ENCODE assay signal across 18 cellular contexts in genomic region chr2:152465541-152465940, GRCh38.
DNase-seq lines count a peak whose midpoint lies in the region; ATAC-seq and TF ChIP-seq lines count a peak whose summit lies in the region.
"Had no signal": no experiment of that assay in that cellular context is flagged by ENCODE, and none has a peak within 500 bp of the region (broad histone marks: within the 10 kb centered on the region; RNA-seq: fewer than 3 reads in every experiment).

No MANE protein-coding gene starts in this region.

- H3K4ac ChIP-seq in IMR-90 (ENCODE audit: low read depth, low read length), result no peak overlapping the region

- ATAC-seq in IMR-90 (ENCODE audit: low read depth) (no peak), GM18519 (IDR thresholded peaks at IDR 0.05; ENCODE audit: low FRiP score, unreplicated experiment) (no peak), HG02970 (IDR thresholded peaks at IDR 0.05; ENCODE audit: low FRiP score, unreplicated experiment) (no peak)
- no peak for ATAC-seq in activated CD4-positive, alpha-beta T cell treated with anti-CD3 and anti-CD28 coated beads for 36 hours

- H3K9ac ChIP-seq in BLaER1 (no peak overlapping the region), IMR-90 (ENCODE audit: low read depth, low read length) (no peak overlapping the region)

- no peak overlapping the region for H3K18ac ChIP-seq in IMR-90 (ENCODE audit: low read depth, low read length)

- H3K4me1 ChIP-seq in BLaER1 (peaks cover 75% of the 10 kb centered on the region), IMR-90 (ENCODE audit: control insufficient read depth, insufficient read depth, low read length) (peaks cover 16% of the 10 kb centered on the region)

- H3K27ac Mint-ChIP-seq in activated T-helper 2 cell treated with anti-CD3 and anti-CD28 coated beads, Interferon-gamma antibody, Interleukin-2, Interleukin-4, amounts not matched to agents 10 μg/mL and 5 μg/mL and 100 μg/mL, durations not matched to agents 14 hours and 24 hours and 36 hours, result no peak overlapping the region
- H3K27ac Mint-ChIP-seq in activated CD4-positive, alpha-beta T cell treated with anti-CD3 and anti-CD28 coated beads for 36 hours, result no peak overlapping the region
- H3K27ac Mint-ChIP-seq: stimulated activated naive CD8-positive, alpha-beta T cell treated with anti-CD3 and anti-CD28 coated beads, Interleukin-15, Interleukin-2, amounts not matched to agents 100 ng/mL and 50 ng/mL, for 24 hours had no signal

- H3K36me3 ChIP-seq in BLaER1 (peaks cover 5% of the 10 kb centered on the region; the same call in 1 of the 2 replicates), IMR-90 (ENCODE audit: control insufficient read depth, insufficient read depth, low read length) (no peaks in the 10 kb centered on the region)
- H3K36me3 ChIP-seq: breast epithelium, gastroesophageal sphincter had no signal

- no peak overlapping the region for H3K23ac ChIP-seq in IMR-90 (ENCODE audit: low read depth, low read length)

- H3K9me1 ChIP-seq in IMR-90 (ENCODE audit: insufficient read depth, low read length), result peaks cover 21% of the 10 kb centered on the region

- no peaks in the 10 kb centered on the region for H3K9me3 Mint-ChIP-seq in activated T-helper 2 cell treated with anti-CD3 and anti-CD28 coated beads, Interferon-gamma antibody, Interleukin-2, Interleukin-4, amounts not matched to agents 10 μg/mL and 5 μg/mL and 100 μg/mL, durations not matched to agents 14 hours and 24 hours and 36 hours
- no peaks in the 10 kb centered on the region for H3K9me3 Mint-ChIP-seq in activated CD4-positive, alpha-beta T cell treated with anti-CD3 and anti-CD28 coated beads for 36 hours (ENCODE audit: low read depth)
- H3K9me3 Mint-ChIP-seq: endodermal cell; memory B cell; stimulated activated naive CD8-positive, alpha-beta T cell treated with anti-CD3 and anti-CD28 coated beads, Interleukin-15, Interleukin-2, amounts not matched to agents 100 ng/mL and 50 ng/mL, for 24 hours had no signal

- WGBS in IMR-90 (ENCODE audit: extremely low coverage in 2 of 2, insufficient read length in 1 of 2), 2 experiments, result no CpG with 5 or more reads among the region's 3 CpGs

- H4K5ac ChIP-seq in IMR-90 (ENCODE audit: low read depth, low read length), result no peak overlapping the region

- H4K8ac ChIP-seq in IMR-90 (ENCODE audit: low read depth in 2 of 2, low read length in 2 of 2), result no peak overlapping the region

- POLR2A ChIA-PET in IMR-90 (lab: Charles Lee; ENCODE audit: unreplicated experiment), result no interaction called here
- POLR2A ChIA-PET in RWPE1 (lab: Yijun Ruan, JAX; ENCODE audit: low non-redundant PET), result no interaction called here
- POLR2A ChIA-PET in activated CD4-positive, alpha-beta T cell treated with anti-CD3 and anti-CD28 coated beads for 36 hours (lab: Charles Lee), result no interaction called here

- intact Hi-C loops in IMR-90 (cut with micrococcal nuclease), result loop anchor here (5.0 kb wide), 1 partner anchor 128 kb away; the partner anchor contains the start of gene FMNL2
- intact Hi-C loops in activated T-helper 2 cell treated with anti-CD3 and anti-CD28 coated beads, Interferon-gamma antibody, Interleukin-2, Interleukin-4, amounts not matched to agents 10 μg/mL and 5 μg/mL and 100 μg/mL, durations not matched to agents 14 hours and 24 hours and 36 hours (cut with micrococcal nuclease), result no loop called here
- intact Hi-C loops in activated CD4-positive, alpha-beta T cell treated with anti-CD3 and anti-CD28 coated beads for 36 hours (cut with DNase I, micrococcal nuclease), result no loop called here

- peaks cover 99% of the 10 kb centered on the region for H4K20me1 ChIP-seq in BLaER1
- peaks cover 15% of the 10 kb centered on the region; the same call in 1 of the 2 replicates for H4K20me1 ChIP-seq in IMR-90 (ENCODE audit: insufficient read depth, low read length)

- no peak overlapping the region for H2AK5ac ChIP-seq in IMR-90 (ENCODE audit: low read depth, low read length)

- in situ Hi-C loops in IMR-90 (cut with MboI; ENCODE audit: low sequenced_read_pairs), result no loop called here

- H2BK20ac ChIP-seq in IMR-90 (ENCODE audit: low read depth, low read length), result no peak overlapping the region

- H3K4me3 ChIP-seq in BLaER1 (no peak overlapping the region), IMR-90 (ENCODE audit: insufficient read depth, low read depth, low read length) (no peak overlapping the region)
- H3K4me3 ChIP-seq: breast epithelium, gastroesophageal sphincter had no signal

- H3K4me3 Mint-ChIP-seq in activated T-helper 2 cell treated with anti-CD3 and anti-CD28 coated beads, Interferon-gamma antibody, Interleukin-2, Interleukin-4, amounts not matched to agents 10 μg/mL and 5 μg/mL and 100 μg/mL, durations not matched to agents 14 hours and 24 hours and 36 hours (ENCODE audit: low read depth), result no peak overlapping the region
- H3K4me3 Mint-ChIP-seq in activated CD4-positive, alpha-beta T cell treated with anti-CD3 and anti-CD28 coated beads for 36 hours, result no peak overlapping the region
- H3K4me3 Mint-ChIP-seq: endodermal cell; memory B cell; stimulated activated naive CD8-positive, alpha-beta T cell treated with anti-CD3 and anti-CD28 coated beads, Interleukin-15, Interleukin-2, amounts not matched to agents 100 ng/mL and 50 ng/mL, for 24 hours had no signal

- BruUV-seq in IMR-90 (replicated peaks; lab: Mats Ljungman, UMichigan), result no TSS peak

- no peak overlapping the region for H2BK5ac ChIP-seq in IMR-90 (ENCODE audit: low read depth, low read length, poor library complexity, severe bottlenecking)

- H3K27ac ChIP-seq in BLaER1 (no peak overlapping the region), IMR-90 (ENCODE audit: insufficient read depth, low read length) (no peak overlapping the region), RWPE1 (peak overlapping the region; percentile 59)

- H2BK15ac ChIP-seq in IMR-90 (ENCODE audit: low read depth, low read length), result no peak overlapping the region

- peaks cover 27 to 42% of the 10 kb centered on the region in 2 experiments for H3K79me1 ChIP-seq in IMR-90 (ENCODE audit: low read depth in 1 of 2, low read length in 2 of 2)

- H3K27me3 ChIP-seq in BLaER1 (no peaks in the 10 kb centered on the region), IMR-90 (ENCODE audit: control insufficient read depth, insufficient read depth, low read length) (no peaks in the 10 kb centered on the region)
- H3K27me3 ChIP-seq: breast epithelium, gastroesophageal sphincter had no signal

- no peak overlapping the region for H2AK9ac ChIP-seq in IMR-90 (replicated peaks; ENCODE audit: low read depth, low read length, poor library complexity)

- TF ChIP-seq RAD21 in IMR-90 (IDR thresholded peaks at IDR 0.05; ENCODE audit: low read length), result no peak

- peaks cover 15% of the 10 kb centered on the region for H3K4me1 Mint-ChIP-seq in activated T-helper 2 cell treated with anti-CD3 and anti-CD28 coated beads, Interferon-gamma antibody, Interleukin-2, Interleukin-4, amounts not matched to agents 10 μg/mL and 5 μg/mL and 100 μg/mL, durations not matched to agents 14 hours and 24 hours and 36 hours (ENCODE audit: low read depth)
- peaks cover 5% of the 10 kb centered on the region for H3K4me1 Mint-ChIP-seq in activated CD4-positive, alpha-beta T cell treated with anti-CD3 and anti-CD28 coated beads for 36 hours

- H3K4me2 ChIP-seq in BLaER1 (peak overlapping the region; percentile 61), IMR-90 (ENCODE audit: low read depth, low read length) (no peak overlapping the region)

- TF ChIP-seq CTCF in IMR-90 (conservative IDR thresholded peaks at IDR 0.05; ENCODE audit: low read depth, low read length) (no peak), RWPE1 (conservative IDR thresholded peaks at IDR 0.05; ENCODE audit: low read depth) (no peak)

- peaks cover 21% of the 10 kb centered on the region for H3K27me3 Mint-ChIP-seq in activated T-helper 2 cell treated with anti-CD3 and anti-CD28 coated beads, Interferon-gamma antibody, Interleukin-2, Interleukin-4, amounts not matched to agents 10 μg/mL and 5 μg/mL and 100 μg/mL, durations not matched to agents 14 hours and 24 hours and 36 hours (ENCODE audit: low read depth)
- H3K27me3 Mint-ChIP-seq in activated CD4-positive, alpha-beta T cell treated with anti-CD3 and anti-CD28 coated beads for 36 hours, result peaks cover 15% of the 10 kb centered on the region

- H4K91ac ChIP-seq in IMR-90 (ENCODE audit: insufficient read depth, low read depth, low read length), result no peak overlapping the region

- H2BK120ac ChIP-seq in IMR-90 (ENCODE audit: low read depth, low read length), result no peak overlapping the region

- DNase-seq in IMR-90 (peak; percentile 17), RWPE1 (ENCODE audit: low spot score) (no peak), myocyte (ENCODE audit: low read depth) (peak; percentile 57)
- DNase-seq in activated T-helper 2 cell treated with anti-CD3 and anti-CD28 coated beads, Interferon-gamma antibody, Interleukin-2, Interleukin-4, amounts not matched to agents 10 μg/mL and 5 μg/mL and 100 μg/mL, durations not matched to agents 14 hours and 24 hours and 36 hours (ENCODE audit: low spot score), result no peak
- DNase-seq in activated CD4-positive, alpha-beta T cell treated with anti-CD3 and anti-CD28 coated beads for 36 hours, result no peak
- DNase-seq: activated CD4-positive, CD25-positive, alpha-beta regulatory T cell treated with anti-CD3 and anti-CD28 coated beads, Interleukin-2, amount 50 U/mL, for 72 hours; activated CD8-positive, alpha-beta memory T cell treated with anti-CD3 and anti-CD28 coated beads, Interleukin-2, amount 50 U/mL, for 48 hours; activated naive CD4-positive, alpha-beta T cell treated with anti-CD3 and anti-CD28 coated beads, Interleukin-2, amount 50 U/mL, for 16 hours; endodermal cell; NCI-H1694 treated with DMSO at 0.1 percent for 48 hours; T-helper 1 cell had no signal

- H2AFZ ChIP-seq in IMR-90 (replicated peaks; ENCODE audit: low read length, poor library complexity), result no peak overlapping the region

- dilution Hi-C loops in IMR-90 (cut with HindIII; ENCODE audit: low sequenced_read_pairs, unreplicated experiment), result no loop called here

- H3K14ac ChIP-seq in IMR-90 (replicated peaks; ENCODE audit: low read depth, low read length), result no peak overlapping the region

- TF ChIP-seq POLR2A in IMR-90 (IDR thresholded peaks at IDR 0.05; ENCODE audit: low read depth, low read length), result no peak

- H3K9me3 ChIP-seq in BLaER1 (no peaks in the 10 kb centered on the region), IMR-90 (ENCODE audit: control insufficient read depth, insufficient read depth, low read length) (no peaks in the 10 kb centered on the region)
- H3K9me3 ChIP-seq: breast epithelium, gastroesophageal sphincter had no signal

- no peaks in the 10 kb centered on the region for H3K36me3 Mint-ChIP-seq in activated T-helper 2 cell treated with anti-CD3 and anti-CD28 coated beads, Interferon-gamma antibody, Interleukin-2, Interleukin-4, amounts not matched to agents 10 μg/mL and 5 μg/mL and 100 μg/mL, durations not matched to agents 14 hours and 24 hours and 36 hours (ENCODE audit: low read depth)
- H3K36me3 Mint-ChIP-seq in activated CD4-positive, alpha-beta T cell treated with anti-CD3 and anti-CD28 coated beads for 36 hours (ENCODE audit: low read depth), result no peaks in the 10 kb centered on the region
- H3K36me3 Mint-ChIP-seq: memory B cell had no signal

- H3K56ac ChIP-seq in IMR-90 (ENCODE audit: extremely low read depth, insufficient read depth, low read length), result no peak overlapping the region

- CTCF ChIA-PET in IMR-90 (lab: Yijun Ruan, JAX), result no interaction called here
- CTCF ChIA-PET in RWPE1 (lab: Yijun Ruan, JAX), result no interaction called here
- CTCF ChIA-PET in activated CD4-positive, alpha-beta T cell treated with anti-CD3 and anti-CD28 coated beads for 36 hours (lab: Charles Lee), result interaction anchor here (1.2 kb wide), 1 partner anchor 11 kb away, joined by 3 read pairs; no protein-coding TSS in a partner anchor

Comparison
In these comparisons a context has a peak if more than half of its experiments do, and no peak if none do; other contexts are left out.
1. DNase-seq: peak in IMR-90 (single experiment) and myocyte (single experiment); none in RWPE1 (single experiment), activated T-helper 2 cell treated with anti-CD3 and anti-CD28 coated beads, Interferon-gamma antibody, Interleukin-2, Interleukin-4, amounts not matched to agents 10 μg/mL and 5 μg/mL and 100 μg/mL, durations not matched to agents 14 hours and 24 hours and 36 hours (single experiment) and activated CD4-positive, alpha-beta T cell treated with anti-CD3 and anti-CD28 coated beads for 36 hours (single experiment).